25 cellular contexts compared by ENCODE assay signal in genomic region chr11:128527046-128527445, GRCh38.
DNase-seq lines count a peak whose midpoint lies in the region; ATAC-seq and TF ChIP-seq lines count a peak whose summit lies in the region.
"Had no signal": no experiment of that assay in that cellular context is flagged by ENCODE, and none has a peak within 500 bp of the region (broad histone marks: within the 10 kb centered on the region; RNA-seq: fewer than 3 reads in every experiment).

No MANE protein-coding gene starts in this region.

- no peak overlapping the region for H3K9ac ChIP-seq in mammary epithelial cell (ENCODE audit: insufficient read depth, low read length)

- no peaks in the 10 kb centered on the region for H3K36me3 Mint-ChIP-seq in T-helper 2 cell treated with Interferon-gamma antibody and Interleukin-4, amounts not matched to agents 5 μg/mL and 100 μg/mL, for 36 hours (ENCODE audit: low read depth)
- H3K36me3 Mint-ChIP-seq in CD4-positive, alpha-beta memory T cell, result peaks cover 0 to 9% of the 10 kb centered on the region in 2 donors
- peaks cover 1% of the 10 kb centered on the region for H3K36me3 Mint-ChIP-seq in activated CD8-positive, alpha-beta T cell treated with anti-CD3 and anti-CD28 coated beads for 36 hours (ENCODE audit: low read depth)
- no peaks in the 10 kb centered on the region for H3K36me3 Mint-ChIP-seq in immature natural killer cell
- H3K36me3 Mint-ChIP-seq: memory B cell had no signal

- H3K27ac ChIP-seq in CD4-positive, alpha-beta memory T cell (ENCODE audit: low read depth, low read length), result peak overlapping the region; percentile 65
- no peak overlapping the region for H3K27ac ChIP-seq in mammary epithelial cell (ENCODE audit: insufficient read depth, low read depth, low read length)
- H3K27ac ChIP-seq: A549, gastroesophageal sphincter, ovary, testis, VCaP had no signal

- in situ Hi-C loops in mammary epithelial cell (cut with MboI; ENCODE audit: low sequenced_read_pairs in 2 of 2), result no loop called here
- in situ Hi-C loops in G401 (cut with HindIII; ENCODE audit: low sequenced_read_pairs), result no loop called here

- WGBS in mammary epithelial cell (ENCODE audit: low coverage, missing lambda C conversion rate), result 100% methylated on average over 2 of the region's 2 CpGs

- intact Hi-C loops in CD4-positive, alpha-beta memory T cell (cut with micrococcal nuclease), result no loop called here
- intact Hi-C loops in activated CD8-positive, alpha-beta T cell treated with anti-CD3 and anti-CD28 coated beads for 36 hours (cut with micrococcal nuclease), result loop anchor here (5.0 kb wide), 1 partner anchor 55 kb away; no protein-coding TSS in a partner anchor
- intact Hi-C loops in mammary epithelial cell (cut with micrococcal nuclease), result no loop called here

- no peak overlapping the region for H2AFZ ChIP-seq in mammary epithelial cell (ENCODE audit: low read depth, low read length)

- DNase-seq in T-helper 2 cell treated with Interferon-gamma antibody and Interleukin-4, amounts not matched to agents 5 μg/mL and 100 μg/mL, for 36 hours (ENCODE audit: low spot score), result no peak
- no peak for DNase-seq in T-helper 2 cell
- no peak for DNase-seq in CD4-positive, alpha-beta memory T cell
- DNase-seq in activated CD8-positive, alpha-beta T cell treated with anti-CD3 and anti-CD28 coated beads for 36 hours, result no peak
- DNase-seq in immature natural killer cell, result no peak
- DNase-seq in mammary epithelial cell, result no peak
- no peak for DNase-seq in G401 (ENCODE audit: low spot score)
- DNase-seq: activated gamma-delta T cell; BE2C; DMS 273 treated with DMSO at 0.1 percent for 48 hours; effector CD8-positive, alpha-beta T cell; esophagus squamous epithelium; GDM1; HFFc6; MM.1S; NCI-H146; ovary; right cardiac atrium; testis had no signal

- CTCF ChIA-PET in CD4-positive, alpha-beta memory T cell (lab: Charles Lee; ENCODE audit: partially characterized antibody), result interaction anchor here (1.7 to 3.1 kb wide), 5 partner anchors 9 to 304 kb away, joined by 4 to 30 read pairs (median 6); no protein-coding TSS in a partner anchor
- CTCF ChIA-PET in activated CD8-positive, alpha-beta T cell treated with anti-CD3 and anti-CD28 coated beads for 36 hours (lab: Charles Lee), result interaction anchor here (1.2 to 5.4 kb wide), 7 partner anchors 10 to 103 kb away, joined by 3 to 67 read pairs (median 10); no protein-coding TSS in a partner anchor
- CTCF ChIA-PET in mammary epithelial cell (lab: Charles Lee; ENCODE audit: low non-redundant PET), result no interaction called here

- POLR2A ChIA-PET in CD4-positive, alpha-beta memory T cell (lab: Charles Lee; ENCODE audit: partially characterized antibody), result interaction anchor here (1.2 to 34.5 kb wide), 10 partner anchors 18 to 232 kb away, joined by 3 to 1488 read pairs (median 689); no protein-coding TSS in a partner anchor
- POLR2A ChIA-PET in activated CD8-positive, alpha-beta T cell treated with anti-CD3 and anti-CD28 coated beads for 36 hours (lab: Charles Lee), result interaction anchor here (1.1 to 28.0 kb wide), 8 partner anchors 9 to 103 kb away, joined by 3 to 661 read pairs (median 12); no protein-coding TSS in a partner anchor

- H4K20me1 ChIP-seq in mammary epithelial cell (ENCODE audit: insufficient read depth, low read length), result no peaks in the 10 kb centered on the region

- ATAC-seq in activated CD8-positive, alpha-beta T cell treated with anti-CD3 and anti-CD28 coated beads for 36 hours, result no peak
- ATAC-seq in GM18868 (IDR thresholded peaks at IDR 0.05; ENCODE audit: unreplicated experiment), result no peak
- ATAC-seq: A549, gastroesophageal sphincter, HepG2, right cardiac atrium had no signal

- no peaks in the 10 kb centered on the region for H3K27me3 ChIP-seq in CD4-positive, alpha-beta memory T cell (ENCODE audit: insufficient read depth, low read length)
- H3K27me3 ChIP-seq in mammary epithelial cell (ENCODE audit: insufficient read depth, low read length), result no peaks in the 10 kb centered on the region
- H3K27me3 ChIP-seq: BE2C, esophagus squamous epithelium, gastroesophageal sphincter, ovary, testis had no signal

- peaks cover 64% of the 10 kb centered on the region for H3K4me1 ChIP-seq in CD4-positive, alpha-beta memory T cell (ENCODE audit: insufficient read depth, low read length)
- peaks cover 52% of the 10 kb centered on the region for H3K4me1 ChIP-seq in mammary epithelial cell (ENCODE audit: insufficient read depth, low read length)

- peak overlapping the region; percentile 94 for H3K27ac Mint-ChIP-seq in T-helper 2 cell treated with Interferon-gamma antibody and Interleukin-4, amounts not matched to agents 5 μg/mL and 100 μg/mL, for 36 hours
- H3K27ac Mint-ChIP-seq in CD4-positive, alpha-beta memory T cell, result peak overlapping the region; percentile 80 to 99 (median 95)
- H3K27ac Mint-ChIP-seq in activated CD8-positive, alpha-beta T cell treated with anti-CD3 and anti-CD28 coated beads for 36 hours, result peak overlapping the region; percentile 96
- peak overlapping the region; percentile 65 to 97 (median 92) for H3K27ac Mint-ChIP-seq in immature natural killer cell
- H3K27ac Mint-ChIP-seq: HFFc6, memory B cell had no signal

- peaks cover 59% of the 10 kb centered on the region for H3K4me1 Mint-ChIP-seq in T-helper 2 cell treated with Interferon-gamma antibody and Interleukin-4, amounts not matched to agents 5 μg/mL and 100 μg/mL, for 36 hours (ENCODE audit: low read depth)
- H3K4me1 Mint-ChIP-seq in CD4-positive, alpha-beta memory T cell, result peaks cover 52 to 77% (median 62%) of the 10 kb centered on the region in 4 donors
- H3K4me1 Mint-ChIP-seq in activated CD8-positive, alpha-beta T cell treated with anti-CD3 and anti-CD28 coated beads for 36 hours (ENCODE audit: low read depth), result peaks cover 68% of the 10 kb centered on the region
- H3K4me1 Mint-ChIP-seq in immature natural killer cell, result peaks cover 56 to 64% of the 10 kb centered on the region in 2 donors

- H3K4me3 Mint-ChIP-seq in T-helper 2 cell treated with Interferon-gamma antibody and Interleukin-4, amounts not matched to agents 5 μg/mL and 100 μg/mL, for 36 hours, result peak overlapping the region; percentile 86
- peak overlapping the region; percentile 3 to 72 (median 38) for H3K4me3 Mint-ChIP-seq in CD4-positive, alpha-beta memory T cell
- no peak overlapping the region for H3K4me3 Mint-ChIP-seq in activated CD8-positive, alpha-beta T cell treated with anti-CD3 and anti-CD28 coated beads for 36 hours
- H3K4me3 Mint-ChIP-seq in immature natural killer cell, result no peak overlapping the region
- H3K4me3 Mint-ChIP-seq: HFFc6, memory B cell had no signal

- H3K27me3 Mint-ChIP-seq in T-helper 2 cell treated with Interferon-gamma antibody and Interleukin-4, amounts not matched to agents 5 μg/mL and 100 μg/mL, for 36 hours (ENCODE audit: low read depth), result no peaks in the 10 kb centered on the region
- H3K27me3 Mint-ChIP-seq in CD4-positive, alpha-beta memory T cell, result no peaks in the 10 kb centered on the region
- no peaks in the 10 kb centered on the region for H3K27me3 Mint-ChIP-seq in activated CD8-positive, alpha-beta T cell treated with anti-CD3 and anti-CD28 coated beads for 36 hours
- peaks cover 8 to 25% (median 16%) of the 10 kb centered on the region in 3 donors for H3K27me3 Mint-ChIP-seq in immature natural killer cell (ENCODE audit: low read depth in 3 of 3)
- H3K27me3 Mint-ChIP-seq: memory B cell had no signal

- peaks cover under 1% of the 10 kb centered on the region for H3K79me2 ChIP-seq in mammary epithelial cell (ENCODE audit: insufficient read depth, low read length)

- no peaks in the 10 kb centered on the region for H3K36me3 ChIP-seq in CD4-positive, alpha-beta memory T cell (ENCODE audit: insufficient read depth, low read length)
- H3K36me3 ChIP-seq in mammary epithelial cell (ENCODE audit: insufficient read depth, low read length), result no peaks in the 10 kb centered on the region
- H3K36me3 ChIP-seq: BE2C, esophagus squamous epithelium, gastroesophageal sphincter, ovary had no signal

- no peaks in the 10 kb centered on the region for H3K9me3 Mint-ChIP-seq in T-helper 2 cell treated with Interferon-gamma antibody and Interleukin-4, amounts not matched to agents 5 μg/mL and 100 μg/mL, for 36 hours
- no peaks in the 10 kb centered on the region for H3K9me3 Mint-ChIP-seq in CD4-positive, alpha-beta memory T cell
- H3K9me3 Mint-ChIP-seq in activated CD8-positive, alpha-beta T cell treated with anti-CD3 and anti-CD28 coated beads for 36 hours, result peaks cover 1% of the 10 kb centered on the region
- H3K9me3 Mint-ChIP-seq in immature natural killer cell, result no peaks in the 10 kb centered on the region
- H3K9me3 Mint-ChIP-seq: HFFc6, memory B cell had no signal

- no peak overlapping the region for H3K4me2 ChIP-seq in mammary epithelial cell (ENCODE audit: insufficient read depth, low read depth, low read length)
- H3K4me2 ChIP-seq: A549 had no signal

- dilution Hi-C loops in mammary epithelial cell (cut with HindIII; ENCODE audit: low sequenced_read_pairs), result no loop called here

- H3K9me3 ChIP-seq in CD4-positive, alpha-beta memory T cell (ENCODE audit: control insufficient read depth in 1 of 2, low read length in 2 of 2), result no peaks in the 10 kb centered on the region
- H3K9me3 ChIP-seq in mammary epithelial cell (replicated peaks; ENCODE audit: insufficient read depth, low read length), result no peaks in the 10 kb centered on the region
- H3K9me3 ChIP-seq: A549, BE2C, esophagus squamous epithelium, gastroesophageal sphincter, ovary, testis had no signal

- BruUV-seq in mammary epithelial cell (replicated peaks; lab: Mats Ljungman, UMichigan), result no TSS peak

- H3K4me3 ChIP-seq in CD4-positive, alpha-beta memory T cell (ENCODE audit: low read length in 2 of 2), result no peak overlapping the region
- H3K4me3 ChIP-seq in mammary epithelial cell (replicated peaks in 1 of 3; ENCODE audit: insufficient read depth in 1 of 3, low read depth in 2 of 3, low read length in 3 of 3), result no peak overlapping the region
- H3K4me3 ChIP-seq: A549, esophagus squamous epithelium, gastroesophageal sphincter, ovary, testis had no signal

- TF ChIP-seq CTCF in activated CD8-positive, alpha-beta T cell treated with anti-CD3 and anti-CD28 coated beads for 36 hours (IDR thresholded peaks at IDR 0.05), result no peak
- TF ChIP-seq CTCF in mammary epithelial cell (conservative IDR thresholded peaks at IDR 0.05 in 1 of 2, IDR thresholded peaks at IDR 0.05 in 1 of 2; ENCODE audit: extremely low read depth in 1 of 2, insufficient read depth in 1 of 2, low read depth in 1 of 2, low read length in 2 of 2), result no peak

Comparison
In these comparisons a context has a peak if more than half of its experiments do, and no peak if none do; other contexts are left out.
1. H3K4me3 Mint-ChIP-seq: peak in T-helper 2 cell treated with Interferon-gamma antibody and Interleukin-4, amounts not matched to agents 5 μg/mL and 100 μg/mL, for 36 hours (single experiment) and CD4-positive, alpha-beta memory T cell (8 of 8); none in activated CD8-positive, alpha-beta T cell treated with anti-CD3 and anti-CD28 coated beads for 36 hours (single experiment) and immature natural killer cell (0 of 5).
2. Peak in every context shown above with its lines, with median percentiles within 50 percentile points of each other: H3K27ac Mint-ChIP-seq.